15 cellular contexts compared by ENCODE assay signal in genomic region chr6:123808556-123808955, GRCh38. TPM values are rescaled to one million over a fixed set of nuclear protein-coding genes. Genes with fewer than 3 reads are reported as not detected.
DNase-seq lines count a peak whose midpoint lies in the region; ATAC-seq, FAIRE-seq and TF ChIP-seq lines count a peak whose summit lies in the region.
"Had no signal": no experiment of that assay in that cellular context is flagged by ENCODE, and none has a peak within 500 bp of the region (broad histone marks: within the 10 kb centered on the region; RNA-seq: fewer than 3 reads in every experiment).

No MANE protein-coding gene starts in this region.

- intact Hi-C loops in upper lobe of right lung (cut with DNase I), result no loop called here
- intact Hi-C loops in activated T-helper 2 cell treated with anti-CD3 and anti-CD28 coated beads, Interferon-gamma antibody, Interleukin-2, Interleukin-4, amounts not matched to agents 10 μg/mL and 5 μg/mL and 100 μg/mL, durations not matched to agents 14 hours and 24 hours and 36 hours (cut with micrococcal nuclease), result loop anchor here (10.0 kb wide), 1 partner anchor 1046 kb away; no protein-coding TSS in a partner anchor

- no peak overlapping the region for H3K4me3 ChIP-seq in upper lobe of right lung

- no peak overlapping the region for H3K27ac ChIP-seq in upper lobe of right lung

- ATAC-seq in upper lobe of right lung, result no peak

- H3K27me3 ChIP-seq in upper lobe of right lung, result peaks cover 32% of the 10 kb centered on the region

- H3K4me3 Mint-ChIP-seq in activated T-helper 2 cell treated with anti-CD3 and anti-CD28 coated beads, Interferon-gamma antibody, Interleukin-2, Interleukin-4, amounts not matched to agents 10 μg/mL and 5 μg/mL and 100 μg/mL, durations not matched to agents 14 hours and 24 hours and 36 hours (ENCODE audit: low read depth), result no peak overlapping the region
- H3K4me3 Mint-ChIP-seq: neural crest cell had no signal

- no peaks in the 10 kb centered on the region for H3K36me3 Mint-ChIP-seq in activated T-helper 2 cell treated with anti-CD3 and anti-CD28 coated beads, Interferon-gamma antibody, Interleukin-2, Interleukin-4, amounts not matched to agents 10 μg/mL and 5 μg/mL and 100 μg/mL, durations not matched to agents 14 hours and 24 hours and 36 hours (ENCODE audit: low read depth)

- no peak overlapping the region for H3K27ac Mint-ChIP-seq in activated T-helper 2 cell treated with anti-CD3 and anti-CD28 coated beads, Interferon-gamma antibody, Interleukin-2, Interleukin-4, amounts not matched to agents 10 μg/mL and 5 μg/mL and 100 μg/mL, durations not matched to agents 14 hours and 24 hours and 36 hours

- no peak for FAIRE-seq in D721Med (lab: Jason Lieb, UNC)

- peaks cover 22% of the 10 kb centered on the region for H3K27me3 Mint-ChIP-seq in activated T-helper 2 cell treated with anti-CD3 and anti-CD28 coated beads, Interferon-gamma antibody, Interleukin-2, Interleukin-4, amounts not matched to agents 10 μg/mL and 5 μg/mL and 100 μg/mL, durations not matched to agents 14 hours and 24 hours and 36 hours (ENCODE audit: low read depth)

- peaks cover 4% of the 10 kb centered on the region for H3K4me1 Mint-ChIP-seq in activated T-helper 2 cell treated with anti-CD3 and anti-CD28 coated beads, Interferon-gamma antibody, Interleukin-2, Interleukin-4, amounts not matched to agents 10 μg/mL and 5 μg/mL and 100 μg/mL, durations not matched to agents 14 hours and 24 hours and 36 hours (ENCODE audit: low read depth)

- H3K4me1 ChIP-seq in upper lobe of right lung, result no peaks in the 10 kb centered on the region

- no peaks in the 10 kb centered on the region for H3K36me3 ChIP-seq in upper lobe of right lung

- peak in 9 of 14 donors; percentile 15 to 85 (median 34) for DNase-seq in C1 segment of cervical spinal cord (lab: John Stamatoyannopoulos, UW)
- DNase-seq in NCI-H1092 treated with DMSO at 0.1 percent for 48 hours (lab: John Stamatoyannopoulos, UW), result peak; percentile 88
- DNase-seq in NCI-H774 (lab: John Stamatoyannopoulos, UW), result peak; percentile 93
- DNase-seq in inferior parietal cortex (ENCODE audit: extremely low spot score), result peak; percentile 74
- DNase-seq in activated effector memory CD4-positive, alpha-beta T cell treated with anti-CD3 and anti-CD28 coated beads, Interleukin-2, amount 50 U/mL, for 16 hours, result no peak
- DNase-seq in D721Med (ENCODE audit: insufficient read length, low spot score), result no peak
- no peak for DNase-seq in upper lobe of right lung
- no peak for DNase-seq in activated T-helper 2 cell treated with anti-CD3 and anti-CD28 coated beads, Interferon-gamma antibody, Interleukin-2, Interleukin-4, amounts not matched to agents 10 μg/mL and 5 μg/mL and 100 μg/mL, durations not matched to agents 14 hours and 24 hours and 36 hours (ENCODE audit: low spot score)
- DNase-seq: activated CD8-positive, alpha-beta memory T cell treated with anti-CD3 and anti-CD28 coated beads, Interleukin-2, amount 50 U/mL, for 48 hours; kidney; stimulated activated CD4-positive, alpha-beta T cell treated with anti-CD3 and anti-CD28 coated beads, Interleukin-12 subunit alpha, Interleukin-12 subunit beta, amount 100 ng/mL, for 4 hours; stimulated activated CD8-positive, alpha-beta memory T cell treated with anti-CD3 and anti-CD28 coated beads, Interleukin-4, amount 100 ng/mL, for 48 hours had no signal

- no peak for TF ChIP-seq CTCF in D721Med (IDR thresholded peaks at IDR 0.05; ENCODE audit: insufficient read depth, missing control alignments)
- TF ChIP-seq CTCF in upper lobe of right lung (IDR thresholded peaks at IDR 0.05), result no peak

- H3K9me3 Mint-ChIP-seq in activated T-helper 2 cell treated with anti-CD3 and anti-CD28 coated beads, Interferon-gamma antibody, Interleukin-2, Interleukin-4, amounts not matched to agents 10 μg/mL and 5 μg/mL and 100 μg/mL, durations not matched to agents 14 hours and 24 hours and 36 hours, result no peaks in the 10 kb centered on the region
- H3K9me3 Mint-ChIP-seq: neural crest cell had no signal

- no peaks in the 10 kb centered on the region for H3K9me3 ChIP-seq in upper lobe of right lung

RNA-seq across cellular contexts. Expression of gene NKAIN2, which starts 4.9 kb away (rescaled TPM):
- total RNA-seq in upper lobe of right lung, result not detected
- total RNA-seq in activated T-helper 2 cell treated with anti-CD3 and anti-CD28 coated beads, Interferon-gamma antibody, Interleukin-2, Interleukin-4, amounts not matched to agents 10 μg/mL and 5 μg/mL and 100 μg/mL, durations not matched to agents 14 hours and 24 hours and 36 hours, result not detected in 2 replicates
- total RNA-seq: fibroblast of villous mesenchyme, SK-MEL-5 had no signal

Comparison
In these comparisons a context has a peak if more than half of its experiments do, and no peak if none do; other contexts are left out.
1. DNase-seq: peak in C1 segment of cervical spinal cord (9 of 14), NCI-H1092 treated with DMSO at 0.1 percent for 48 hours (single experiment), NCI-H774 (single experiment) and inferior parietal cortex (single experiment); none in activated effector memory CD4-positive, alpha-beta T cell treated with anti-CD3 and anti-CD28 coated beads, Interleukin-2, amount 50 U/mL, for 16 hours (single experiment), D721Med (single experiment), upper lobe of right lung (single experiment) and activated T-helper 2 cell treated with anti-CD3 and anti-CD28 coated beads, Interferon-gamma antibody, Interleukin-2, Interleukin-4, amounts not matched to agents 10 μg/mL and 5 μg/mL and 100 μg/mL, durations not matched to agents 14 hours and 24 hours and 36 hours (single experiment).